ENCODE assay signal across 18 cellular contexts in the genomic region with DNA sequence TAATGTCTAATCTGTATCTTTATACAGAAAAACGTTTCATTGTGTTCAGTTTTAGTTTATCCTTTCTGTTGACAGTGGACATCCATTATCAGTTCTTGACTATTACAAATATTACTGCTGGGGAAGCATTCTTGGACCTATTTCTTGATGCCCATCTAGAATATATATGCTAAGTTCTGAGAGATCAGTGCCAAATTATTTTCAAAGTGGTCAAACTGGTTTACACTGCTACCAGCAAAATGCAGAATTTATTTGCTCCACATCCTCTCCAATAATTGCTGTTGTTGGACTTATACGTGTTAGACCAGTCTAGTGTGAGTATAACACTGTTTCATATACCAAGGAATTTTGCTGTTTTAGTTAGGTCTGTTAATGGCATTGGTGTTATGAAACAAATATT.
"Had no signal": no experiment of that assay in that cellular context is flagged by ENCODE, and none has a peak within 500 bp of the region (broad histone marks: within the 10 kb centered on the region; RNA-seq: fewer than 3 reads in every experiment).

No MANE protein-coding gene starts in this region.

- H3K27ac ChIP-seq: body of pancreas, left lung, pancreas, suprapubic skin had no signal

- H3K27me3 Mint-ChIP-seq: activated CD4-positive, alpha-beta T cell treated with anti-CD3 and anti-CD28 coated beads, Interleukin-2, amount 10 ng/mL, durations not matched to agents 7 days and 5 days; central memory CD8-positive, alpha-beta T cell had no signal

- H3K9me3 ChIP-seq: body of pancreas, left lung, pancreas, suprapubic skin, upper lobe of left lung had no signal

- H3K36me3 Mint-ChIP-seq: activated naive CD4-positive, alpha-beta T cell treated with anti-CD3 and anti-CD28 coated beads, Interleukin-2, amount 50 U/mL, for 72 hours had no signal

- H3K9me3 Mint-ChIP-seq: activated CD4-positive, alpha-beta T cell treated with anti-CD3 and anti-CD28 coated beads, Interleukin-2, amount 10 ng/mL, durations not matched to agents 7 days and 5 days; activated naive CD4-positive, alpha-beta T cell treated with anti-CD3 and anti-CD28 coated beads, Interleukin-2, amount 50 U/mL, for 72 hours; central memory CD8-positive, alpha-beta T cell; neural crest cell; T-helper 1 cell treated with Interleukin-12 subunit alpha and Interleukin-12 subunit beta and Interleukin-4 antibody, amounts not matched to agents 30 μg/mL and 1 μg/mL, for 36 hours had no signal

- H3K36me3 ChIP-seq: left lung, pancreas, suprapubic skin, upper lobe of left lung had no signal

- DNase-seq: activated CD4-positive, alpha-beta T cell treated with anti-CD3 and anti-CD28 coated beads, Interleukin-2, amount 10 ng/mL, durations not matched to agents 7 days and 5 days; activated CD4-positive, CD25-positive, alpha-beta regulatory T cell; activated T-cell treated with anti-CD3 and anti-CD28 coated beads for 4 hours; amniotic stem cell; body of pancreas; cortex of kidney; effector memory CD4-positive, alpha-beta T cell; left lung; mesendoderm; pancreas; stimulated activated CD4-positive, alpha-beta T cell treated with anti-CD3 and anti-CD28 coated beads, Interleukin-2, amount 100 ng/mL, for 48 hours; stimulated activated naive CD8-positive, alpha-beta T cell treated with anti-CD3 and anti-CD28 coated beads, Interleukin-15, Interleukin-2, amounts not matched to agents 100 U/mL and 50 U/mL, for 24 hours; upper lobe of left lung had no signal

- H3K27ac Mint-ChIP-seq: activated CD4-positive, alpha-beta T cell treated with anti-CD3 and anti-CD28 coated beads, Interleukin-2, amount 10 ng/mL, durations not matched to agents 7 days and 5 days; T-helper 1 cell treated with Interleukin-12 subunit alpha and Interleukin-12 subunit beta and Interleukin-4 antibody, amounts not matched to agents 30 μg/mL and 1 μg/mL, for 36 hours had no signal

- H3K4me3 Mint-ChIP-seq: activated CD4-positive, alpha-beta T cell treated with anti-CD3 and anti-CD28 coated beads, Interleukin-2, amount 10 ng/mL, durations not matched to agents 7 days and 5 days; central memory CD8-positive, alpha-beta T cell; neural crest cell; T-helper 1 cell treated with Interleukin-12 subunit alpha and Interleukin-12 subunit beta and Interleukin-4 antibody, amounts not matched to agents 30 μg/mL and 1 μg/mL, for 36 hours had no signal

- H3K27me3 ChIP-seq: body of pancreas, left lung, pancreas, suprapubic skin, upper lobe of left lung had no signal

- ATAC-seq: activated naive CD4-positive, alpha-beta T cell treated with anti-CD3 and anti-CD28 coated beads, Interleukin-2, amount 50 U/mL, for 72 hours; body of pancreas; left lung; stimulated activated naive CD8-positive, alpha-beta T cell treated with anti-CD3 and anti-CD28 coated beads, Interleukin-15, Interleukin-2, amounts not matched to agents 100 U/mL and 50 U/mL, for 24 hours had no signal

- H3K4me3 ChIP-seq: body of pancreas, left lung, pancreas, suprapubic skin, upper lobe of left lung had no signal
